In genomic region chr2:213022987-213023386, GRCh38 we compare ENCODE assay signal across 9 cellular contexts.
DNase-seq lines count a peak whose midpoint lies in the region; ATAC-seq lines count a peak whose summit lies in the region.
"Had no signal": no experiment of that assay in that cellular context is flagged by ENCODE, and none has a peak within 500 bp of the region (broad histone marks: within the 10 kb centered on the region; RNA-seq: fewer than 3 reads in every experiment).

No MANE protein-coding gene starts in this region.

- H3K4me1 Mint-ChIP-seq in immature natural killer cell, result peaks cover 25 to 45% of the 10 kb centered on the region in 2 donors

- peaks cover 5 to 21% (median 17%) of the 10 kb centered on the region in 3 donors for H3K36me3 Mint-ChIP-seq in immature natural killer cell

- peaks cover 0 to 3% (median 0%) of the 10 kb centered on the region in 6 donors for H3K9me3 Mint-ChIP-seq in immature natural killer cell

- H3K4me3 Mint-ChIP-seq in immature natural killer cell, result no peak overlapping the region

- no peaks in the 10 kb centered on the region for H3K27me3 Mint-ChIP-seq in immature natural killer cell (ENCODE audit: low read depth in 3 of 3)

- peak; percentile 73 for ATAC-seq in GM18867 (IDR thresholded peaks at IDR 0.05; ENCODE audit: unreplicated experiment)
- peak; percentile 78 for ATAC-seq in GM21515 (IDR thresholded peaks at IDR 0.05; ENCODE audit: unreplicated experiment)
- peak; percentile 67 for ATAC-seq in HG03095 (IDR thresholded peaks at IDR 0.05; ENCODE audit: unreplicated experiment)

- no peak for DNase-seq in immature natural killer cell
- no peak for DNase-seq in NCI-H2227 treated with DMSO at 0.1 percent for 48 hours (lab: John Stamatoyannopoulos, UW)
- no peak for DNase-seq in NCI-H526 (lab: John Stamatoyannopoulos, UW)
- no peak for DNase-seq in germinal center (ENCODE audit: low spot score)
- no peak for DNase-seq in NOMO-1 treated with DMSO at 0.1 percent for 48 hours (lab: John Stamatoyannopoulos, UW; ENCODE audit: unreplicated experiment)
- DNase-seq: NCI-H2171 treated with DMSO at 0.1 percent for 48 hours had no signal

- H3K27ac Mint-ChIP-seq in immature natural killer cell, result peak overlapping the region in 4 of 6 donors; percentile 31 to 83 (median 58)
